Comparison of ENCODE assay signal across 11 cellular contexts in genomic region chr7:22433710-22434460, GRCh38.
DNase-seq lines count a peak whose midpoint lies in the region; ATAC-seq, FAIRE-seq and TF ChIP-seq lines count a peak whose summit lies in the region.
"Had no signal": no experiment of that assay in that cellular context is flagged by ENCODE, and none has a peak within 500 bp of the region (broad histone marks: within the 10 kb centered on the region; RNA-seq: fewer than 3 reads in every experiment).

No MANE protein-coding gene starts in this region.

- no TSS peak for BruUV-seq in HepG2 (replicated peaks; lab: Mats Ljungman, UMichigan)

- no peak overlapping the region for H3K9ac ChIP-seq in BLaER1 treated with 17β-estradiol and CSF1 and Interleukin-3, amounts not matched to agents 10 nM and 100 nM
- H3K9ac ChIP-seq in Loucy (ENCODE audit: low read depth, low read length, poor library complexity, severe bottlenecking) (no peak overlapping the region), HepG2 (ENCODE audit: insufficient read depth, low read depth, low read length) (no peak overlapping the region)

- peaks cover 0 to 5% (median 0%) of the 10 kb centered on the region in 11 experiments; a peak in 1 of 22 replicates for H3K36me3 ChIP-seq in BLaER1 treated with 17β-estradiol and CSF1 and Interleukin-3, amounts not matched to agents 10 nM and 100 nM
- no peaks in the 10 kb centered on the region for H3K36me3 ChIP-seq in Loucy (ENCODE audit: insufficient read depth, low read length)
- H3K36me3 ChIP-seq in HepG2 (replicated peaks in 1 of 2; ENCODE audit: control insufficient read depth in 1 of 2, insufficient read depth in 2 of 2, low read length in 2 of 2): no peaks in the 10 kb centered on the region
- no peaks in the 10 kb centered on the region for H3K36me3 ChIP-seq in aorta (ENCODE audit: control insufficient read depth in 1 of 2, insufficient read depth in 2 of 2, low read length in 1 of 2)

- 51% methylated on average over 9 of the region's 11 CpGs for WGBS in HepG2 (ENCODE audit: low lambda C conversion rate)
- WGBS in aorta, 2 donors: 83 to 88% methylated on average over 11 of the region's 11 CpGs

- H3F3A ChIP-seq in Loucy (ENCODE audit: low read depth): no peaks in the 10 kb centered on the region

- peak in 1 of 2 experiments; percentile 86; a peak in 2 of 4 replicates for TF ChIP-seq EP300 in HepG2 (IDR thresholded peaks at IDR 0.05; ENCODE audit: low read depth in 2 of 2, low read length in 2 of 2)
- peak; percentile 94 for TF ChIP-seq EP300 in HepG2 (CRISPR knock-in tag; IDR thresholded peaks at IDR 0.05; ENCODE audit: borderline replicate concordance)

- TF ChIP-seq RAD21 in HepG2 (CRISPR knock-in tag; IDR thresholded peaks at IDR 0.05): no peak

- in situ Hi-C loops in HepG2 (cut with HindIII; ENCODE audit: extremely low pct_ligation_motif_present, low pct_unique_long_range_greater_than_20kb): no loop called here

- ATAC-seq in HepG2 (peak; percentile 88), aorta (ENCODE audit: low FRiP score) (no peak), GM21360 (IDR thresholded peaks at IDR 0.05; ENCODE audit: unreplicated experiment) (no peak)
- ATAC-seq: activated naive CD8-positive, alpha-beta T cell treated with anti-CD3 and anti-CD28 coated beads, Interleukin-2, amount 50 U/mL, for 24 hours had no signal

- no peak for TF ChIP-seq POLR2A in HepG2 (IDR thresholded peaks at IDR 0.05; ENCODE audit: insufficient read depth in 1 of 2, low read depth in 2 of 2, low read length in 2 of 2)
- no peak for TF ChIP-seq POLR2A in GM12891 (IDR thresholded peaks at IDR 0.05; ENCODE audit: low read depth, low read length)

- H3K9me3 ChIP-seq in BLaER1 treated with 17β-estradiol and CSF1 and Interleukin-3, amounts not matched to agents 10 nM and 100 nM (replicated peaks in 1 of 11): peaks cover 10 to 50% (median 30%) of the 10 kb centered on the region in 11 experiments
- H3K9me3 ChIP-seq in Loucy (ENCODE audit: insufficient read depth, low read depth, low read length) (no peaks in the 10 kb centered on the region), HepG2 (ENCODE audit: low read length) (no peaks in the 10 kb centered on the region), aorta (ENCODE audit: control insufficient read depth, low read length) (no peaks in the 10 kb centered on the region)

- no peak overlapping the region for H3K4me3 ChIP-seq in BLaER1 treated with 17β-estradiol and CSF1 and Interleukin-3, amounts not matched to agents 10 nM and 100 nM
- no peak overlapping the region for H3K4me3 ChIP-seq in Loucy (ENCODE audit: low read length, poor library complexity, severe bottlenecking)
- H3K4me3 ChIP-seq in HepG2 (replicated peaks in 1 of 3; ENCODE audit: insufficient read depth in 1 of 3, low read depth in 2 of 3, low read length in 3 of 3): no peak overlapping the region
- no peak overlapping the region for H3K4me3 ChIP-seq in aorta (ENCODE audit: low read length in 2 of 2)

- TF ChIP-seq CTCF in Loucy (conservative IDR thresholded peaks at IDR 0.05; ENCODE audit: low read length) (peak; percentile 32; the same call in 1 of the 2 replicates), HepG2 (CRISPR knock-in tag; IDR thresholded peaks at IDR 0.05) (peak; percentile 30)

- no peaks in the 10 kb centered on the region for H3K9me2 ChIP-seq in Loucy (replicated peaks; ENCODE audit: low read depth, low read length)

- H3K79me2 ChIP-seq in Loucy (ENCODE audit: insufficient read depth, low read length) (no peaks in the 10 kb centered on the region), HepG2 (ENCODE audit: insufficient read depth, low read length) (no peaks in the 10 kb centered on the region)

- peaks cover 0 to 26% (median 19%) of the 10 kb centered on the region in 10 experiments; a peak in 13 of 20 replicates for H3K4me1 ChIP-seq in BLaER1 treated with 17β-estradiol and CSF1 and Interleukin-3, amounts not matched to agents 10 nM and 100 nM
- H3K4me1 ChIP-seq in Loucy (ENCODE audit: insufficient read depth, low read length, poor library complexity, severe bottlenecking): no peaks in the 10 kb centered on the region
- H3K4me1 ChIP-seq in HepG2 (ENCODE audit: insufficient read depth, low read length): peaks cover 57% of the 10 kb centered on the region
- H3K4me1 ChIP-seq in aorta (ENCODE audit: control insufficient read depth in 1 of 2, insufficient read depth in 2 of 2, low read length in 2 of 2): no peaks in the 10 kb centered on the region

- H3K27me3 ChIP-seq in BLaER1 treated with 17β-estradiol and CSF1 and Interleukin-3, amounts not matched to agents 10 nM and 100 nM: no peaks in the 10 kb centered on the region
- H3K27me3 ChIP-seq in Loucy (ENCODE audit: insufficient read depth, low read length, poor library complexity, severe bottlenecking) (peaks cover 6% of the 10 kb centered on the region), HepG2 (ENCODE audit: control insufficient read depth in 1 of 2, insufficient read depth in 2 of 2, low read length in 2 of 2) (no peaks in the 10 kb centered on the region), aorta (ENCODE audit: control insufficient read depth in 1 of 2, insufficient read depth in 2 of 2, low read length in 1 of 2) (no peaks in the 10 kb centered on the region)

- H3K4me2 ChIP-seq in BLaER1 treated with 17β-estradiol and CSF1 and Interleukin-3, amounts not matched to agents 10 nM and 100 nM: peak overlapping the region in 8 of 11 experiments; percentile 2 to 42 (median 36); a peak in 12 of 22 replicates
- H3K4me2 ChIP-seq in Loucy (ENCODE audit: low read depth, low read length, poor library complexity, severe bottlenecking): no peak overlapping the region
- peak overlapping the region; percentile 26 for H3K4me2 ChIP-seq in HepG2 (ENCODE audit: low read depth, low read length)

- CTCF ChIA-PET in HepG2 (lab: Yijun Ruan, JAX; ENCODE audit: low intra/inter-chr PET ratio, low total read pairs): interaction anchor here (1.1 kb wide), 1 partner anchor 19 kb away, joined by 3 read pairs; no protein-coding TSS in a partner anchor

- FAIRE-seq in HepG2 (lab: Jason Lieb, UNC) (no peak), GM12891 (lab: Jason Lieb, UNC) (no peak)

- DNase-seq in dermis blood vessel endothelial cell (peak; percentile 93), HepG2 (ENCODE audit: low spot score) (peak; percentile 93), aorta (no peak), GM12891 (ENCODE audit: insufficient read length, low spot score) (no peak)
- no peak for DNase-seq in activated CD4-positive, CD25-positive, alpha-beta regulatory T cell treated with anti-CD3 and anti-CD28 coated beads, Interleukin-2, amount 50 U/mL, for 72 hours
- DNase-seq: activated naive CD8-positive, alpha-beta T cell treated with anti-CD3 and anti-CD28 coated beads, Interleukin-2, amount 50 U/mL, for 24 hours; DMS79; MV-4-11 had no signal

- H2AFZ ChIP-seq in Loucy (ENCODE audit: low read length): no peak overlapping the region
- H2AFZ ChIP-seq in HepG2 (ENCODE audit: low read length): no peak overlapping the region

- H3K27ac ChIP-seq in BLaER1 treated with 17β-estradiol and CSF1 and Interleukin-3, amounts not matched to agents 10 nM and 100 nM: no peak overlapping the region
- H3K27ac ChIP-seq in HepG2 (ENCODE audit: extremely low read length, insufficient read depth, low read length) (peak overlapping the region; percentile 53), aorta (ENCODE audit: low read depth in 1 of 2, low read length in 2 of 2) (no peak overlapping the region)

- H4K20me1 ChIP-seq in BLaER1 treated with 17β-estradiol and CSF1 and Interleukin-3, amounts not matched to agents 10 nM and 100 nM: no peaks in the 10 kb centered on the region
- H4K20me1 ChIP-seq in Loucy (ENCODE audit: insufficient read depth, low read length, poor library complexity, severe bottlenecking): no peaks in the 10 kb centered on the region
- no peaks in the 10 kb centered on the region for H4K20me1 ChIP-seq in HepG2 (ENCODE audit: insufficient read depth, low read length)

- POLR2A ChIA-PET in HepG2 (lab: Yijun Ruan, JAX): interaction anchor here (1.2 to 1.6 kb wide), 2 partner anchors 9 to 83 kb away, joined by 3 to 7 read pairs; no protein-coding TSS in a partner anchor

- intact Hi-C loops in HepG2 (cut with micrococcal nuclease; ENCODE audit: unreplicated experiment): loop anchor here (1.0 kb wide), 1 partner anchor 8 kb away; no protein-coding TSS in a partner anchor
- intact Hi-C loops in aorta (cut with DNase I): no loop called here

TF ChIP-seq in HepG2, 621 proteins besides CTCF, POLR2A, EP300 and RAD21 (continues in another document):
- TF ChIP-seq GABPA (IDR thresholded peaks at IDR 0.05; ENCODE audit: low read depth, low read length) (no peak), GABPA (CRISPR knock-in tag; IDR thresholded peaks at IDR 0.05; ENCODE audit: low read depth) (peak; percentile 73), CREB1 (IDR thresholded peaks at IDR 0.05) (peak; percentile 68; the same call in 1 of the 2 replicates), CREB1 (CRISPR knock-in tag; IDR thresholded peaks at IDR 0.05) (peak; percentile 82), ZBTB25 (CRISPR knock-in tag; IDR thresholded peaks at IDR 0.05) (peak; percentile 81)

TF ChIP-seq in GM12891, 5 proteins besides CTCF, POLR2A, EP300 and RAD21:
- TF ChIP-seq POU2F2 (IDR thresholded peaks at IDR 0.05; ENCODE audit: low read depth, low read length): no peak
- TF ChIP-seq PAX5 (IDR thresholded peaks at IDR 0.05; ENCODE audit: insufficient read depth, low read length, severe bottlenecking): no peak
- no peak for TF ChIP-seq POLR2AphosphoS5 (IDR thresholded peaks at IDR 0.05; ENCODE audit: low read depth, low read length)
- TF ChIP-seq TAF1 (IDR thresholded peaks at IDR 0.05; ENCODE audit: low read depth, low read length): no peak
- TF ChIP-seq SPI1 (IDR thresholded peaks at IDR 0.05; ENCODE audit: low read depth, low read length): no peak
TF ChIP-seq in GM12891: peak in this region for 0.

Comparison
In these comparisons a context has a peak if more than half of its experiments do, and no peak if none do; other contexts are left out.
1. DNase-seq: peak in dermis blood vessel endothelial cell (single experiment) and HepG2 (single experiment); none in activated CD4-positive, CD25-positive, alpha-beta regulatory T cell treated with anti-CD3 and anti-CD28 coated beads, Interleukin-2, amount 50 U/mL, for 72 hours (single experiment), aorta (0 of 2) and GM12891 (single experiment).